In genomic region chr12:12356886-12357696, GRCh38 we compare ENCODE assay signal across 1 cellular context.
TF ChIP-seq lines count a peak whose summit lies in the region.

Gene BORCS5, plus strand, starts transcription at chr12:12357078. Its CDS starts 374 bp downstream, at chr12:12357452.

TF ChIP-seq in HepG2, 621 proteins besides CTCF, POLR2A, EP300 and RAD21 (continued from another document and continues in another):
- TF ChIP-seq, protein P1, sequence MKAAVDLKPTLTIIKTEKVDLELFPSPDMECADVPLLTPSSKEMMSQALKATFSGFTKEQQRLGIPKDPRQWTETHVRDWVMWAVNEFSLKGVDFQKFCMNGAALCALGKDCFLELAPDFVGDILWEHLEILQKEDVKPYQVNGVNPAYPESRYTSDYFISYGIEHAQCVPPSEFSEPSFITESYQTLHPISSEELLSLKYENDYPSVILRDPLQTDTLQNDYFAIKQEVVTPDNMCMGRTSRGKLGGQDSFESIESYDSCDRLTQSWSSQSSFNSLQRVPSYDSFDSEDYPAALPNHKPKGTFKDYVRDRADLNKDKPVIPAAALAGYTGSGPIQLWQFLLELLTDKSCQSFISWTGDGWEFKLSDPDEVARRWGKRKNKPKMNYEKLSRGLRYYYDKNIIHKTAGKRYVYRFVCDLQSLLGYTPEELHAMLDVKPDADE (CRISPR knock-in tag; IDR thresholded peaks at IDR 0.05), result no peak
- TF ChIP-seq CSRNP2 (CRISPR knock-in tag; conservative IDR thresholded peaks at IDR 0.05; ENCODE audit: low read depth) (no peak), ATF1 (CRISPR knock-in tag; IDR thresholded peaks at IDR 0.05) (peak; percentile 74), ZSCAN12 (CRISPR knock-in tag; IDR thresholded peaks at IDR 0.05) (no peak), SETDB1 (CRISPR knock-in tag; IDR thresholded peaks at IDR 0.05; ENCODE audit: borderline replicate concordance) (no peak), TGIF2 (CRISPR knock-in tag; IDR thresholded peaks at IDR 0.05) (peak; percentile 80; the same call in 1 of the 2 replicates), SNAPC2 (CRISPR knock-in tag; IDR thresholded peaks at IDR 0.05) (no peak; the same call in 1 of the 2 replicates), DR1 (CRISPR knock-in tag; IDR thresholded peaks at IDR 0.05) (no peak), SALL1 (CRISPR knock-in tag; IDR thresholded peaks at IDR 0.05) (peak; percentile 89), MIXL1 (CRISPR knock-in tag; IDR thresholded peaks at IDR 0.05) (no peak), ZNF546 (CRISPR knock-in tag; conservative IDR thresholded peaks at IDR 0.05) (0 out of 2 replicates have a peak, but pooled peaks have one; percentile 42), ZBTB7A (CRISPR knock-in tag; IDR thresholded peaks at IDR 0.05) (no peak), ZNF607 (CRISPR knock-in tag; IDR thresholded peaks at IDR 0.05; ENCODE audit: borderline replicate concordance) (peak; percentile 53; the same call in 1 of the 2 replicates), PAX8 (CRISPR knock-in tag; IDR thresholded peaks at IDR 0.05; ENCODE audit: borderline replicate concordance) (no peak), BCL6 (CRISPR knock-in tag; IDR thresholded peaks at IDR 0.05) (peak; percentile 40; the same call in 1 of the 2 replicates), SNAI1 (CRISPR knock-in tag; IDR thresholded peaks at IDR 0.05; ENCODE audit: borderline replicate concordance) (0 out of 2 replicates have a peak, but pooled peaks have one; percentile 37), U2AF2 (IDR thresholded peaks at IDR 0.05; ENCODE audit: low read depth, low read length) (no peak), MAF1 (CRISPR knock-in tag; IDR thresholded peaks at IDR 0.05; ENCODE audit: borderline replicate concordance) (no peak), SRY (CRISPR knock-in tag; IDR thresholded peaks at IDR 0.05) (no peak; the same call in 1 of the 2 replicates), NFKB2 (CRISPR knock-in tag; IDR thresholded peaks at IDR 0.05; ENCODE audit: borderline replicate concordance) (peak; percentile 61; the same call in 1 of the 2 replicates), ZBTB37 (CRISPR knock-in tag; IDR thresholded peaks at IDR 0.05) (no peak), ZBTB1 (CRISPR knock-in tag; IDR thresholded peaks at IDR 0.05; ENCODE audit: borderline replicate concordance) (no peak), EZH2 (conservative IDR thresholded peaks at IDR 0.05; ENCODE audit: low read depth, low read length) (no peak), ZNF44 (CRISPR knock-in tag; IDR thresholded peaks at IDR 0.05) (0 out of 2 replicates have a peak, but pooled peaks have one; percentile 31), SSRP1 (CRISPR knock-in tag; IDR thresholded peaks at IDR 0.05) (peak; percentile 69; the same call in 1 of the 2 replicates), KDM1A (CRISPR knock-in tag; IDR thresholded peaks at IDR 0.05) (no peak; the same call in 1 of the 2 replicates), IKZF1 (IDR thresholded peaks at IDR 0.05) (no peak), MLX (CRISPR knock-in tag; IDR thresholded peaks at IDR 0.05) (no peak), JARID2 (CRISPR knock-in tag; IDR thresholded peaks at IDR 0.05; ENCODE audit: insufficient replicate concordance) (no peak), NKX3-1 (CRISPR knock-in tag; IDR thresholded peaks at IDR 0.05) (no peak; the same call in 1 of the 2 replicates), ISL2 (CRISPR knock-in tag; IDR thresholded peaks at IDR 0.05) (peak; percentile 56; the same call in 1 of the 2 replicates), HNF4A (CRISPR knock-in tag; IDR thresholded peaks at IDR 0.05) (no peak), ARNTL (CRISPR knock-in tag; IDR thresholded peaks at IDR 0.05) (0 out of 2 replicates have a peak, but pooled peaks have one; percentile 32), ZNF879 (CRISPR knock-in tag; IDR thresholded peaks at IDR 0.05) (no peak), ZNF253 (CRISPR knock-in tag; IDR thresholded peaks at IDR 0.05; ENCODE audit: borderline replicate concordance) (no peak), NAIF1 (CRISPR knock-in tag; IDR thresholded peaks at IDR 0.05; ENCODE audit: borderline replicate concordance) (no peak), PHF21A (CRISPR knock-in tag; IDR thresholded peaks at IDR 0.05) (peak; percentile 46; the same call in 1 of the 2 replicates), ATF6 (CRISPR knock-in tag; conservative IDR thresholded peaks at IDR 0.05) (no peak)
- TF ChIP-seq, protein P2, sequence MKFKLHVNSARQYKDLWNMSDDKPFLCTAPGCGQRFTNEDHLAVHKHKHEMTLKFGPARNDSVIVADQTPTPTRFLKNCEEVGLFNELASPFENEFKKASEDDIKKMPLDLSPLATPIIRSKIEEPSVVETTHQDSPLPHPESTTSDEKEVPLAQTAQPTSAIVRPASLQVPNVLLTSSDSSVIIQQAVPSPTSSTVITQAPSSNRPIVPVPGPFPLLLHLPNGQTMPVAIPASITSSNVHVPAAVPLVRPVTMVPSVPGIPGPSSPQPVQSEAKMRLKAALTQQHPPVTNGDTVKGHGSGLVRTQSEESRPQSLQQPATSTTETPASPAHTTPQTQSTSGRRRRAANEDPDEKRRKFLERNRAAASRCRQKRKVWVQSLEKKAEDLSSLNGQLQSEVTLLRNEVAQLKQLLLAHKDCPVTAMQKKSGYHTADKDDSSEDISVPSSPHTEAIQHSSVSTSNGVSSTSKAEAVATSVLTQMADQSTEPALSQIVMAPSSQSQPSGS (CRISPR knock-in tag; IDR thresholded peaks at IDR 0.05), result no peak; the same call in 1 of the 2 replicates
- TF ChIP-seq, protein P3, sequence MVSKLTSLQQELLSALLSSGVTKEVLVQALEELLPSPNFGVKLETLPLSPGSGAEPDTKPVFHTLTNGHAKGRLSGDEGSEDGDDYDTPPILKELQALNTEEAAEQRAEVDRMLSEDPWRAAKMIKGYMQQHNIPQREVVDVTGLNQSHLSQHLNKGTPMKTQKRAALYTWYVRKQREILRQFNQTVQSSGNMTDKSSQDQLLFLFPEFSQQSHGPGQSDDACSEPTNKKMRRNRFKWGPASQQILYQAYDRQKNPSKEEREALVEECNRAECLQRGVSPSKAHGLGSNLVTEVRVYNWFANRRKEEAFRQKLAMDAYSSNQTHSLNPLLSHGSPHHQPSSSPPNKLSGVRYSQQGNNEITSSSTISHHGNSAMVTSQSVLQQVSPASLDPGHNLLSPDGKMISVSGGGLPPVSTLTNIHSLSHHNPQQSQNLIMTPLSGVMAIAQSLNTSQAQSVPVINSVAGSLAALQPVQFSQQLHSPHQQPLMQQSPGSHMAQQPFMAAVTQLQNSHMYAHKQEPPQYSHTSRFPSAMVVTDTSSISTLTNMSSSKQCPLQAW (CRISPR knock-in tag; IDR thresholded peaks at IDR 0.05), result peak; percentile 71
- TF ChIP-seq, protein P4, sequence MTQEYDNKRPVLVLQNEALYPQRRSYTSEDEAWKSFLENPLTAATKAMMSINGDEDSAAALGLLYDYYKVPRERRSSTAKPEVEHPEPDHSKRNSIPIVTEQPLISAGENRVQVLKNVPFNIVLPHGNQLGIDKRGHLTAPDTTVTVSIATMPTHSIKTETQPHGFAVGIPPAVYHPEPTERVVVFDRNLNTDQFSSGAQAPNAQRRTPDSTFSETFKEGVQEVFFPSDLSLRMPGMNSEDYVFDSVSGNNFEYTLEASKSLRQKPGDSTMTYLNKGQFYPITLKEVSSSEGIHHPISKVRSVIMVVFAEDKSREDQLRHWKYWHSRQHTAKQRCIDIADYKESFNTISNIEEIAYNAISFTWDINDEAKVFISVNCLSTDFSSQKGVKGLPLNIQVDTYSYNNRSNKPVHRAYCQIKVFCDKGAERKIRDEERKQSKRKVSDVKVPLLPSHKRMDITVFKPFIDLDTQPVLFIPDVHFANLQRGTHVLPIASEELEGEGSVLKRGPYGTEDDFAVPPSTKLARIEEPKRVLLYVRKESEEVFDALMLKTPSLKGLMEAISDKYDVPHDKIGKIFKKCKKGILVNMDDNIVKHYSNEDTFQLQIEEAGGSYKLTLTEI (CRISPR knock-in tag; conservative IDR thresholded peaks at IDR 0.05), result no peak
- TF ChIP-seq, protein P5, sequence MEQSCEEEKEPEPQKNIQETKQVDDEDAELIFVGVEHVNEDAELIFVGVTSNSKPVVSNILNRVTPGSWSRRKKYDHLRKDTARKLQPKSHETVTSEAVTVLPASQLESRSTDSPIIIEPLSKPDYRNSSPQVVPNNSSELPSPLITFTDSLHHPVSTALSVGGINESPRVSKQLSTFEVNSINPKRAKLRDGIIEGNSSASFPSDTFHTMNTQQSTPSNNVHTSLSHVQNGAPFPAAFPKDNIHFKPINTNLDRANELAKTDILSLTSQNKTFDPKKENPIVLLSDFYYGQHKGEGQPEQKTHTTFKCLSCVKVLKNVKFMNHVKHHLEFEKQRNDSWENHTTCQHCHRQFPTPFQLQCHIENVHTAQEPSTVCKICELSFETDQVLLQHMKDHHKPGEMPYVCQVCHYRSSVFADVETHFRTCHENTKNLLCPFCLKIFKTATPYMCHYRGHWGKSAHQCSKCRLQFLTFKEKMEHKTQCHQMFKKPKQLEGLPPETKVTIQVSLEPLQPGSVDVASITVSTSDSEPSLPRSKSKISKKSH (CRISPR knock-in tag; IDR thresholded peaks at IDR 0.05; ENCODE audit: borderline replicate concordance), result no peak
- TF ChIP-seq, protein P6, sequence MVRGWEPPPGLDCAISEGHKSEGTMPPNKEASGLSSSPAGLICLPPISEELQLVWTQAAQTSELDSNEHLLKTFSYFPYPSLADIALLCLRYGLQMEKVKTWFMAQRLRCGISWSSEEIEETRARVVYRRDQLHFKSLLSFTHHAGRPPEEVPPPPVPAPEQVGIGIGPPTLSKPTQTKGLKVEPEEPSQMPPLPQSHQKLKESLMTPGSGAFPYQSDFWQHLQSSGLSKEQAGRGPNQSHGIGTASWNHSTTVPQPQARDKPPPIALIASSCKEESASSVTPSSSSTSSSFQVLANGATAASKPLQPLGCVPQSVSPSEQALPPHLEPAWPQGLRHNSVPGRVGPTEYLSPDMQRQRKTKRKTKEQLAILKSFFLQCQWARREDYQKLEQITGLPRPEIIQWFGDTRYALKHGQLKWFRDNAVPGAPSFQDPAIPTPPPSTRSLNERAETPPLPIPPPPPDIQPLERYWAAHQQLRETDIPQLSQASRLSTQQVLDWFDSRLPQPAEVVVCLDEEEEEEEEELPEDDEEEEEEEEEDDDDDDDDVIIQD (CRISPR knock-in tag; IDR thresholded peaks at IDR 0.05; ENCODE audit: low read depth), result no peak; the same call in 1 of the 2 replicates
- TF ChIP-seq, protein P7, sequence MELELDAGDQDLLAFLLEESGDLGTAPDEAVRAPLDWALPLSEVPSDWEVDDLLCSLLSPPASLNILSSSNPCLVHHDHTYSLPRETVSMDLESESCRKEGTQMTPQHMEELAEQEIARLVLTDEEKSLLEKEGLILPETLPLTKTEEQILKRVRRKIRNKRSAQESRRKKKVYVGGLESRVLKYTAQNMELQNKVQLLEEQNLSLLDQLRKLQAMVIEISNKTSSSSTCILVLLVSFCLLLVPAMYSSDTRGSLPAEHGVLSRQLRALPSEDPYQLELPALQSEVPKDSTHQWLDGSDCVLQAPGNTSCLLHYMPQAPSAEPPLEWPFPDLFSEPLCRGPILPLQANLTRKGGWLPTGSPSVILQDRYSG (CRISPR knock-in tag; IDR thresholded peaks at IDR 0.05), result no peak
- TF ChIP-seq, protein P8, sequence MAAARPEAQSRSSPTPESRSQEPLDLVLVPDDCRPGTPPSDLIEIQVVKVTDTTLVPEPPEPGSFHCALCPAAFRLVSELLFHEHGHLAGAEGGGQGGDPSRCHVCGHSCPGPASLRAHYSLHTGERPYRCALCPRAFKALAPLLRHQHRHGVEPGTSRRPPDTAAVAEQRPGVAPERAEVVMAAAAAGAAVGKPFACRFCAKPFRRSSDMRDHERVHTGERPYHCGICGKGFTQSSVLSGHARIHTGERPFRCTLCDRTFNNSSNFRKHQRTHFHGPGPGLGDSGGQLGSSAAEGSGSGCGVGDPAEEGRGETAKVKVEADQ (CRISPR knock-in tag; IDR thresholded peaks at IDR 0.05; ENCODE audit: borderline replicate concordance), result no peak
- TF ChIP-seq, protein P9, sequence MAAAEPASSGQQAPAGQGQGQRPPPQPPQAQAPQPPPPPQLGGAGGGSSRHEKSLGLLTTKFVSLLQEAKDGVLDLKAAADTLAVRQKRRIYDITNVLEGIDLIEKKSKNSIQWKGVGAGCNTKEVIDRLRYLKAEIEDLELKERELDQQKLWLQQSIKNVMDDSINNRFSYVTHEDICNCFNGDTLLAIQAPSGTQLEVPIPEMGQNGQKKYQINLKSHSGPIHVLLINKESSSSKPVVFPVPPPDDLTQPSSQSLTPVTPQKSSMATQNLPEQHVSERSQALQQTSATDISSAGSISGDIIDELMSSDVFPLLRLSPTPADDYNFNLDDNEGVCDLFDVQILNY (CRISPR knock-in tag; conservative IDR thresholded peaks at IDR 0.05), result no peak
